Comparison of ENCODE assay signal across 8 cellular contexts in the genomic region with DNA sequence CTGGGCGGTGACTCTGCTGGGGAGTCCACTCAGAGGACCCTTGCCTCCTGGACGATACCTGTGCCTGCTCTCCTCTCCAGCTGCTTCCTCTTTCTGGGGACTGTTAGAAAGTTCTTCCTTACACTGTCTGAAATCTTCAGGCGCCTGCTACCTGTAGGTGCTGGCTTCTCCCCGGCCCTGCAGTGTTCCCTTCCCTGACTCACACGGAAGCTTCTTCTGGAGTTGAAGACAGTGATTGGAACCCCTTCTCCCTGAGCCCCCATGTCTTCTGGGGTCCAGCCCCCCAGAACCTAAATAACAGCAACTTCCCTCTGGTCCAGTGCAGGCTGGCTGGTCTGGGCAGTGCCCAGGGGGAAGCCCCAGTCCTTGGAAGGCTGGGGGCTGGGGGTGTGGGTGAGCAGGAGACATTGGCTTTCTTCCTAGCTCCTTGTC. TPM values are rescaled to one million over a fixed set of nuclear protein-coding genes. Genes with fewer than 3 reads are reported as not detected.
DNase-seq lines count a peak whose midpoint lies in the region; ATAC-seq and TF ChIP-seq lines count a peak whose summit lies in the region.

No MANE protein-coding gene starts in this region.

- no peak for DNase-seq in AG10803 (ENCODE audit: low read depth)
- peak; percentile 52 for DNase-seq in NOMO-1 treated with DMSO at 0.1 percent for 48 hours (lab: John Stamatoyannopoulos, UW; ENCODE audit: unreplicated experiment)
- DNase-seq in dorsolateral prefrontal cortex, result no peak
- DNase-seq in islet precursor cell, result no peak

- H3K4me3 ChIP-seq in AG10803 (ENCODE audit: low read length) (peak overlapping the region; percentile 94), dorsolateral prefrontal cortex (peak overlapping the region; percentile 59 to 97 (median 88)), muscle layer of colon (ENCODE audit: low read depth in 1 of 2, low read length in 2 of 2) (peak overlapping the region; percentile 81 to 86)

- H3K4me1 ChIP-seq in muscle layer of colon (ENCODE audit: insufficient read depth, low read length), result peaks cover 66% of the 10 kb centered on the region

- no peak for TF ChIP-seq CTCF in AG10803 (conservative IDR thresholded peaks at IDR 0.05; ENCODE audit: low read length)
- TF ChIP-seq CTCF in dorsolateral prefrontal cortex (IDR thresholded peaks at IDR 0.05 in 54 of 56, conservative IDR thresholded peaks at IDR 0.05 in 2 of 56; ENCODE audit: low read depth in 1 of 56, partially characterized antibody in 56 of 56), result no peak

- no peaks in the 10 kb centered on the region for H3K36me3 ChIP-seq in muscle layer of colon (ENCODE audit: insufficient read depth, low read length)

- H3K9me3 ChIP-seq in muscle layer of colon (ENCODE audit: low read length), result no peaks in the 10 kb centered on the region

- ATAC-seq in GM21515 (IDR thresholded peaks at IDR 0.05; ENCODE audit: unreplicated experiment) (peak; percentile 27), GM18873 (IDR thresholded peaks at IDR 0.05; ENCODE audit: low FRiP score, unreplicated experiment) (no peak), GM18861 (IDR thresholded peaks at IDR 0.05; ENCODE audit: unreplicated experiment) (no peak)

- H3K27ac ChIP-seq in dorsolateral prefrontal cortex, result peak overlapping the region; percentile 79 to 100 (median 97)
- H3K27ac ChIP-seq in muscle layer of colon (ENCODE audit: low read depth, low read length), result peak overlapping the region; percentile 96

- intact Hi-C loops in dorsolateral prefrontal cortex (cut with DNase I), result loop anchor here (5.0 kb wide), 2 partner anchors 46 to 66 kb away; partner anchors contain the start of gene RAB14 (in 1 of the 2)

- H3K27me3 ChIP-seq in dorsolateral prefrontal cortex, result no peaks in the 10 kb centered on the region
- no peaks in the 10 kb centered on the region for H3K27me3 ChIP-seq in muscle layer of colon (ENCODE audit: control insufficient read depth in 1 of 2, insufficient read depth in 2 of 2, low read length in 2 of 2)

- peak overlapping the region; percentile 85 for H3K9ac ChIP-seq in muscle layer of colon (ENCODE audit: low read length)

RNA-seq across cellular contexts. Expression of gene GSN, which starts 0.7 kb away (rescaled TPM):
- 100 to 1,000 TPM in 119 of 120 experiments, 10 to 100 TPM in 1; 88.2 to 740 (median 233) TPM for total RNA-seq in dorsolateral prefrontal cortex
